In genomic region chr11:8092587-8093424, GRCh38 we compare ENCODE assay signal across 8 cellular contexts. TPM values are rescaled to one million over a fixed set of nuclear protein-coding genes. Genes with fewer than 3 reads are reported as not detected.
DNase-seq lines count a peak whose midpoint lies in the region; ATAC-seq and TF ChIP-seq lines count a peak whose summit lies in the region.

No MANE protein-coding gene starts in this region.

- H3K27ac ChIP-seq in esophagus muscularis mucosa (replicated peaks in 1 of 4): no peak overlapping the region
- no peak overlapping the region for H3K27ac ChIP-seq in neural cell (ENCODE audit: low read length)

- peak; percentile 64 for ATAC-seq in HG02763 (IDR thresholded peaks at IDR 0.05; ENCODE audit: unreplicated experiment)

- DNase-seq in activated effector memory CD4-positive, alpha-beta T cell treated with anti-CD3 and anti-CD28 coated beads, Interleukin-2, amount 50 U/mL, for 16 hours: peak; percentile 72
- DNase-seq in activated effector memory CD4-positive, alpha-beta T cell treated with Interleukin-2 at 50 U/mL for 16 hours: no peak
- DNase-seq in NCI-H187 (lab: John Stamatoyannopoulos, UW) (peak; percentile 16 to 58), esophagus muscularis mucosa (ENCODE audit: extremely low spot score) (no peak), ureter (ENCODE audit: low spot score) (peak; percentile 74)

- no peak overlapping the region for H3K4me2 ChIP-seq in neural cell (ENCODE audit: low read length)

- no peak for TF ChIP-seq POLR2A in esophagus muscularis mucosa (IDR thresholded peaks at IDR 0.05; ENCODE audit: low read depth)

- TF ChIP-seq RAD21 in neural cell (conservative IDR thresholded peaks at IDR 0.05): peak; percentile 49

- intact Hi-C loops in esophagus muscularis mucosa (cut with DNase I): loop anchor here (5.0 to 10.0 kb wide), 2 partner anchors 61 to 88 kb away; no protein-coding TSS in a partner anchor

- H3K9me3 ChIP-seq in esophagus muscularis mucosa (no peaks in the 10 kb centered on the region), neural cell (ENCODE audit: low read length) (no peaks in the 10 kb centered on the region)

- no peak for TF ChIP-seq EP300 in esophagus muscularis mucosa (IDR thresholded peaks at IDR 0.05)
- no peak for TF ChIP-seq EP300 in neural cell (conservative IDR thresholded peaks at IDR 0.05; ENCODE audit: poor library complexity, severe bottlenecking)

- H3K79me2 ChIP-seq in neural cell (replicated peaks; ENCODE audit: insufficient read depth, low read length): peaks cover 12% of the 10 kb centered on the region

- H4K20me1 ChIP-seq in neural cell (ENCODE audit: insufficient read depth): peaks cover 4% of the 10 kb centered on the region

- H3K4me3 ChIP-seq in WI38 (ENCODE audit: low read depth, low read length) (no peak overlapping the region), esophagus muscularis mucosa (no peak overlapping the region), neural cell (ENCODE audit: low read length) (no peak overlapping the region)

- H3K27me3 ChIP-seq in esophagus muscularis mucosa (no peaks in the 10 kb centered on the region), neural cell (ENCODE audit: insufficient read depth, low read depth, low read length) (no peaks in the 10 kb centered on the region)

- no peaks in the 10 kb centered on the region for H3F3A ChIP-seq in neural cell (ENCODE audit: insufficient read depth, low read length, poor library complexity, severe bottlenecking)

- WGBS in esophagus muscularis mucosa: 37% methylated on average over 11 of the region's 11 CpGs

- peaks cover 9 to 15% (median 12%) of the 10 kb centered on the region in 4 donors for H3K4me1 ChIP-seq in esophagus muscularis mucosa

- TF ChIP-seq CTCF in WI38 (IDR thresholded peaks at IDR 0.05; ENCODE audit: low read depth, low read length): peak; percentile 72
- peak; percentile 49 to 67 (median 64) for TF ChIP-seq CTCF in esophagus muscularis mucosa (IDR thresholded peaks at IDR 0.05)
- peak; percentile 66 for TF ChIP-seq CTCF in neural cell (IDR thresholded peaks at IDR 0.05; ENCODE audit: poor library complexity, severe bottlenecking)

- H3K36me3 ChIP-seq in esophagus muscularis mucosa: peaks cover 0 to 32% (median 25%) of the 10 kb centered on the region in 4 donors
- peaks cover 5% of the 10 kb centered on the region for H3K36me3 ChIP-seq in neural cell (ENCODE audit: insufficient read depth, low read length)

- no peaks in the 10 kb centered on the region for H3K9me2 ChIP-seq in neural cell (ENCODE audit: insufficient read depth, low read length)

- no peak overlapping the region for H3K9ac ChIP-seq in neural cell (ENCODE audit: low read length)

- H2AFZ ChIP-seq in neural cell (ENCODE audit: low read depth, low read length): no peak overlapping the region

TF ChIP-seq in neural cell, 6 proteins besides CTCF, POLR2A, EP300 and RAD21:
- TF ChIP-seq EZH2 (IDR thresholded peaks at IDR 0.05; ENCODE audit: borderline replicate concordance, insufficient read depth, low read length, poor library complexity, severe bottlenecking) (no peak), TAF1 (IDR thresholded peaks at IDR 0.05; ENCODE audit: low read depth) (no peak), SMC3 (conservative IDR thresholded peaks at IDR 0.05; ENCODE audit: poor library complexity) (peak; percentile 61)

RNA-seq across cellular contexts. Expression of gene TUB, which starts 11.8 kb away (rescaled TPM):
- total RNA-seq in esophagus muscularis mucosa: 10 to 100 TPM in 2 of 4 donors, 1 to 10 TPM in 2; 8.3 to 18.3 (median 12.1) TPM
- 125 and 130 TPM in 2 replicates for polyA plus RNA-seq in neural cell
- 180 and 187 TPM in 2 replicates for polyA minus RNA-seq in neural cell
- 10.6 TPM for total RNA-seq in ureter

Comparison
In these comparisons a context has a peak if more than half of its experiments do, and no peak if none do; other contexts are left out.
1. DNase-seq: peak in activated effector memory CD4-positive, alpha-beta T cell treated with anti-CD3 and anti-CD28 coated beads, Interleukin-2, amount 50 U/mL, for 16 hours (single experiment), NCI-H187 (2 of 2) and ureter (single experiment); none in activated effector memory CD4-positive, alpha-beta T cell treated with Interleukin-2 at 50 U/mL for 16 hours (single experiment) and esophagus muscularis mucosa (single experiment).
2. Peak in every context shown above with its lines, with median percentiles within 50 percentile points of each other: CTCF ChIP-seq.